Comparison of ENCODE assay signal across 1 cellular context in the genomic region with DNA sequence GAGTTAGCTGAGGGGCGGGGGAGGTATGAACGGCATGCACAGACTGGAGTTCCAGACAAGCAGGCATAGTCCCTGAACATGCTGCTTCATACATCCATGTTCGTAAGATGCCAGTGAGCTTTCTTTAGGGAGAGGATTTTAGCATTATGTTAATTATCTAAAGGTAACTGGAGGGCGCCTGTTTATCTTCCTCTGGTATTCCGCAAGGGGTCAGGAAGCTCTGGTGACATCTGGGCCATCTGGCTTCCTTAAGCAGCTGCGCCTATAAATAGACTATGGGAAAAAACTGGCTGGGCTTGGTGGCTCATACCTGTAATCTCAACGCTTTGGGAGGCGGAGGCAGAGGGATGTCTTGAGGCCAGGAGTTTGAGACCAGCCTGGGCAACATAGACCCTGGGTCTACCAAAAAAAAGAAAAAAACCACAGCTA.
A peak's percentile ranks its signal among the peaks of the same experiment; 100 is the strongest.
TF ChIP-seq lines count a peak whose summit lies in the region.

No MANE protein-coding gene starts in this region.

TF ChIP-seq in H1, 55 proteins besides CTCF, POLR2A, EP300 and RAD21:
- TF ChIP-seq YY1 (IDR thresholded peaks at IDR 0.05; ENCODE audit: low read depth, low read length) (no peak), CEBPB (IDR thresholded peaks at IDR 0.05; ENCODE audit: low read depth, low read length) (no peak), TAF1 (IDR thresholded peaks at IDR 0.05; ENCODE audit: low read depth, low read length) (no peak; the same call in 1 of the 2 replicates), NRF1 (IDR thresholded peaks at IDR 0.05; ENCODE audit: low read depth, low read length) (no peak), BCL11A (IDR thresholded peaks at IDR 0.05; ENCODE audit: low read depth in 2 of 2, low read length in 2 of 2) (no peak), NANOG (IDR thresholded peaks at IDR 0.05; ENCODE audit: insufficient read depth, low read depth, low read length, poor library complexity, severe bottlenecking) (no peak), SAP30 (IDR thresholded peaks at IDR 0.05; ENCODE audit: insufficient read depth, insufficient replicate concordance, low read length) (no peak), BACH1 (IDR thresholded peaks at IDR 0.05; ENCODE audit: low read length) (no peak), TCF12 (IDR thresholded peaks at IDR 0.05; ENCODE audit: low read depth, low read length) (peak; percentile 90), TEAD4 (IDR thresholded peaks at IDR 0.05; ENCODE audit: low read depth, low read length) (0 out of 2 replicates have a peak, but pooled peaks have one; percentile 2), TBP (IDR thresholded peaks at IDR 0.05; ENCODE audit: low read depth, low read length) (no peak), JUN (IDR thresholded peaks at IDR 0.05; ENCODE audit: low read depth, low read length) (no peak), ZNF274 (IDR thresholded peaks at IDR 0.05; ENCODE audit: borderline replicate concordance, extremely low read depth, low read length) (no peak), TAF7 (optimal IDR thresholded peaks at IDR 0.05; ENCODE audit: borderline replicate concordance, low read depth, low read length) (no peak), CREB1 (IDR thresholded peaks at IDR 0.05) (no peak), SIX5 (IDR thresholded peaks at IDR 0.05; ENCODE audit: low read depth, low read length) (no peak), MAFK (IDR thresholded peaks at IDR 0.05; ENCODE audit: low read depth, low read length) (no peak), SP4 (IDR thresholded peaks at IDR 0.05; ENCODE audit: low read length) (no peak), RFX5 (IDR thresholded peaks at IDR 0.05; ENCODE audit: borderline replicate concordance, low read depth, low read length) (no peak), HDAC2 (IDR thresholded peaks at IDR 0.05; ENCODE audit: borderline replicate concordance in 1 of 2, low read depth in 2 of 2, low read length in 2 of 2) (no peak), SIRT6 (IDR thresholded peaks at IDR 0.05; ENCODE audit: low read length) (no peak), CBX8 (IDR thresholded peaks at IDR 0.05; ENCODE audit: borderline replicate concordance, low read depth, low read length) (no peak), ASH2L (IDR thresholded peaks at IDR 0.05; ENCODE audit: low read length) (peak; percentile 53), SIN3A (conservative IDR thresholded peaks at IDR 0.05 in 1 of 2, IDR thresholded peaks at IDR 0.05 in 1 of 2; ENCODE audit: low read depth in 1 of 2, low read length in 2 of 2) (peak in 1 of 2 experiments; percentile 48; a peak in 1 of 4 replicates), EGR1 (IDR thresholded peaks at IDR 0.05; ENCODE audit: borderline replicate concordance, low read depth, low read length) (no peak), RNF2 (IDR thresholded peaks at IDR 0.05; ENCODE audit: borderline replicate concordance, low read depth, low read length, missing control alignments, poor library complexity, severe bottlenecking) (no peak)
- TF ChIP-seq, protein P1, sequence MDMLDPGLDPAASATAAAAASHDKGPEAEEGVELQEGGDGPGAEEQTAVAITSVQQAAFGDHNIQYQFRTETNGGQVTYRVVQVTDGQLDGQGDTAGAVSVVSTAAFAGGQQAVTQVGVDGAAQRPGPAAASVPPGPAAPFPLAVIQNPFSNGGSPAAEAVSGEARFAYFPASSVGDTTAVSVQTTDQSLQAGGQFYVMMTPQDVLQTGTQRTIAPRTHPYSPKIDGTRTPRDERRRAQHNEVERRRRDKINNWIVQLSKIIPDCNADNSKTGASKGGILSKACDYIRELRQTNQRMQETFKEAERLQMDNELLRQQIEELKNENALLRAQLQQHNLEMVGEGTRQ (IDR thresholded peaks at IDR 0.05; ENCODE audit: low read length) = no peak
- TF ChIP-seq, protein P2, sequence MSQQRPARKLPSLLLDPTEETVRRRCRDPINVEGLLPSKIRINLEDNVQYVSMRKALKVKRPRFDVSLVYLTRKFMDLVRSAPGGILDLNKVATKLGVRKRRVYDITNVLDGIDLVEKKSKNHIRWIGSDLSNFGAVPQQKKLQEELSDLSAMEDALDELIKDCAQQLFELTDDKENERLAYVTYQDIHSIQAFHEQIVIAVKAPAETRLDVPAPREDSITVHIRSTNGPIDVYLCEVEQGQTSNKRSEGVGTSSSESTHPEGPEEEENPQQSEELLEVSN (IDR thresholded peaks at IDR 0.05) = no peak
